Comparison of ENCODE assay signal across 1 cellular context in genomic region chr12:26937863-26938659, GRCh38.
TF ChIP-seq lines count a peak whose summit lies in the region.

Gene FGFR1OP2, plus strand, starts transcription at chr12:26938470. Its CDS starts 15,689 bp downstream, at chr12:26954159.
Gene INTS13, minus strand, starts transcription at chr12:26937981. Its CDS starts 1,178 bp downstream, at chr12:26936803.

TF ChIP-seq in HepG2, 621 proteins besides CTCF, POLR2A, EP300 and RAD21 (continued from another document and continues in another):
- TF ChIP-seq ZNF646 (CRISPR knock-in tag; IDR thresholded peaks at IDR 0.05) (no peak), ZBTB38 (CRISPR knock-in tag; IDR thresholded peaks at IDR 0.05) (no peak), CENPX (CRISPR knock-in tag; IDR thresholded peaks at IDR 0.05) (no peak), ZNF24 (IDR thresholded peaks at IDR 0.05) (0 out of 2 replicates have a peak, but pooled peaks have one; percentile 11), NRL (CRISPR knock-in tag; IDR thresholded peaks at IDR 0.05; ENCODE audit: borderline replicate concordance) (peak; percentile 55), REXO4 (CRISPR knock-in tag; IDR thresholded peaks at IDR 0.05; ENCODE audit: borderline replicate concordance) (no peak), ZNF839 (CRISPR knock-in tag; IDR thresholded peaks at IDR 0.05; ENCODE audit: borderline replicate concordance) (no peak), CBX2 (IDR thresholded peaks at IDR 0.05; ENCODE audit: low read depth, low read length) (no peak), CBX2 (CRISPR knock-in tag; IDR thresholded peaks at IDR 0.05; ENCODE audit: low read depth) (no peak), CERS6 (CRISPR knock-in tag; IDR thresholded peaks at IDR 0.05) (no peak), ZNF619 (CRISPR knock-in tag; IDR thresholded peaks at IDR 0.05) (no peak), DMTF1 (CRISPR knock-in tag; IDR thresholded peaks at IDR 0.05) (no peak), SRSF9 (IDR thresholded peaks at IDR 0.05; ENCODE audit: borderline replicate concordance, insufficient read depth, low read depth, low read length, poor library complexity, severe bottlenecking) (no peak), TBP (CRISPR knock-in tag; IDR thresholded peaks at IDR 0.05) (no peak), RFXAP (CRISPR knock-in tag; IDR thresholded peaks at IDR 0.05; ENCODE audit: borderline replicate concordance) (0 out of 2 replicates have a peak, but pooled peaks have one; percentile 35), ZNF281 (CRISPR knock-in tag; IDR thresholded peaks at IDR 0.05; ENCODE audit: borderline replicate concordance) (peak; percentile 74; the same call in 1 of the 2 replicates), ZNF878 (CRISPR knock-in tag; IDR thresholded peaks at IDR 0.05) (no peak), KMT2B (CRISPR knock-in tag; IDR thresholded peaks at IDR 0.05) (peak; percentile 89), ZNF10 (CRISPR knock-in tag; IDR thresholded peaks at IDR 0.05; ENCODE audit: borderline replicate concordance, low read depth) (no peak), ZNF430 (CRISPR knock-in tag; IDR thresholded peaks at IDR 0.05) (peak; percentile 58; the same call in 1 of the 2 replicates), RBM39 (IDR thresholded peaks at IDR 0.05; ENCODE audit: low read depth, low read length, poor library complexity, severe bottlenecking) (no peak), RFX1 (IDR thresholded peaks at IDR 0.05) (no peak), SALL2 (CRISPR knock-in tag; IDR thresholded peaks at IDR 0.05) (peak; percentile 87), PPARG (CRISPR knock-in tag; conservative IDR thresholded peaks at IDR 0.05) (no peak), HNF1B (CRISPR knock-in tag; IDR thresholded peaks at IDR 0.05) (peak; percentile 53), BATF2 (CRISPR knock-in tag; IDR thresholded peaks at IDR 0.05) (no peak), SAP130 (CRISPR knock-in tag; IDR thresholded peaks at IDR 0.05; ENCODE audit: low read depth) (peak; percentile 73), ZNF501 (CRISPR knock-in tag; IDR thresholded peaks at IDR 0.05) (peak; percentile 86), ZNF264 (CRISPR knock-in tag; IDR thresholded peaks at IDR 0.05) (peak; percentile 31; the same call in 1 of the 2 replicates), YEATS4 (CRISPR knock-in tag; IDR thresholded peaks at IDR 0.05; ENCODE audit: borderline replicate concordance) (peak; percentile 51; the same call in 1 of the 2 replicates), ZNF564 (CRISPR knock-in tag; IDR thresholded peaks at IDR 0.05) (peak; percentile 64; the same call in 1 of the 2 replicates), MEIS1 (CRISPR knock-in tag; IDR thresholded peaks at IDR 0.05; ENCODE audit: borderline replicate concordance) (peak; percentile 72; the same call in 1 of the 2 replicates), HES4 (CRISPR knock-in tag; IDR thresholded peaks at IDR 0.05; ENCODE audit: borderline replicate concordance) (0 out of 2 replicates have a peak, but pooled peaks have one; percentile 29), NFE2 (CRISPR knock-in tag; IDR thresholded peaks at IDR 0.05) (no peak), MAFK (conservative IDR thresholded peaks at IDR 0.05 in 1 of 2, IDR thresholded peaks at IDR 0.05 in 1 of 2; ENCODE audit: low read length in 2 of 2) (0 out of 4 replicates have a peak, but pooled peaks of 1 of the 2 experiments have one; percentile 12), PCBP2 (optimal IDR thresholded peaks at IDR 0.05; ENCODE audit: low read depth, low read length, poor library complexity, severe bottlenecking) (no peak), MTA3 (CRISPR knock-in tag; IDR thresholded peaks at IDR 0.05) (no peak)
- TF ChIP-seq, protein P1, sequence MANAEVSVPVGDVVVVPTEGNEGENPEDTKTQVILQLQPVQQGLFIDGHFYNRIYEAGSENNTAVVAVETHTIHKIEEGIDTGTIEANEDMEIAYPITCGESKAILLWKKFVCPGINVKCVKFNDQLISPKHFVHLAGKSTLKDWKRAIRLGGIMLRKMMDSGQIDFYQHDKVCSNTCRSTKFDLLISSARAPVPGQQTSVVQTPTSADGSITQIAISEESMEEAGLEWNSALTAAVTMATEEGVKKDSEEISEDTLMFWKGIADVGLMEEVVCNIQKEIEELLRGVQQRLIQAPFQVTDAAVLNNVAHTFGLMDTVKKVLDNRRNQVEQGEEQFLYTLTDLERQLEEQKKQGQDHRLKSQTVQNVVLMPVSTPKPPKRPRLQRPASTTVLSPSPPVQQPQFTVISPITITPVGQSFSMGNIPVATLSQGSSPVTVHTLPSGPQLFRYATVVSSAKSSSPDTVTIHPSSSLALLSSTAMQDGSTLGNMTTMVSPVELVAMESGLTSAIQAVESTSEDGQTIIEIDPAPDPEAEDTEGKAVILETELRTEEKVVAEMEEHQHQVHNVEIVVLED (CRISPR knock-in tag; IDR thresholded peaks at IDR 0.05; ENCODE audit: borderline replicate concordance) = no peak; the same call in 1 of the 2 replicates
- TF ChIP-seq, protein P2, sequence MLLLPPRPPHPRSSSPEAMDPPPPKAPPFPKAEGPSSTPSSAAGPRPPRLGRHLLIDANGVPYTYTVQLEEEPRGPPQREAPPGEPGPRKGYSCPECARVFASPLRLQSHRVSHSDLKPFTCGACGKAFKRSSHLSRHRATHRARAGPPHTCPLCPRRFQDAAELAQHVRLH (CRISPR knock-in tag; IDR thresholded peaks at IDR 0.05; ENCODE audit: borderline replicate concordance, low read depth) = peak; percentile 85; the same call in 1 of the 2 replicates
- TF ChIP-seq, protein P3, sequence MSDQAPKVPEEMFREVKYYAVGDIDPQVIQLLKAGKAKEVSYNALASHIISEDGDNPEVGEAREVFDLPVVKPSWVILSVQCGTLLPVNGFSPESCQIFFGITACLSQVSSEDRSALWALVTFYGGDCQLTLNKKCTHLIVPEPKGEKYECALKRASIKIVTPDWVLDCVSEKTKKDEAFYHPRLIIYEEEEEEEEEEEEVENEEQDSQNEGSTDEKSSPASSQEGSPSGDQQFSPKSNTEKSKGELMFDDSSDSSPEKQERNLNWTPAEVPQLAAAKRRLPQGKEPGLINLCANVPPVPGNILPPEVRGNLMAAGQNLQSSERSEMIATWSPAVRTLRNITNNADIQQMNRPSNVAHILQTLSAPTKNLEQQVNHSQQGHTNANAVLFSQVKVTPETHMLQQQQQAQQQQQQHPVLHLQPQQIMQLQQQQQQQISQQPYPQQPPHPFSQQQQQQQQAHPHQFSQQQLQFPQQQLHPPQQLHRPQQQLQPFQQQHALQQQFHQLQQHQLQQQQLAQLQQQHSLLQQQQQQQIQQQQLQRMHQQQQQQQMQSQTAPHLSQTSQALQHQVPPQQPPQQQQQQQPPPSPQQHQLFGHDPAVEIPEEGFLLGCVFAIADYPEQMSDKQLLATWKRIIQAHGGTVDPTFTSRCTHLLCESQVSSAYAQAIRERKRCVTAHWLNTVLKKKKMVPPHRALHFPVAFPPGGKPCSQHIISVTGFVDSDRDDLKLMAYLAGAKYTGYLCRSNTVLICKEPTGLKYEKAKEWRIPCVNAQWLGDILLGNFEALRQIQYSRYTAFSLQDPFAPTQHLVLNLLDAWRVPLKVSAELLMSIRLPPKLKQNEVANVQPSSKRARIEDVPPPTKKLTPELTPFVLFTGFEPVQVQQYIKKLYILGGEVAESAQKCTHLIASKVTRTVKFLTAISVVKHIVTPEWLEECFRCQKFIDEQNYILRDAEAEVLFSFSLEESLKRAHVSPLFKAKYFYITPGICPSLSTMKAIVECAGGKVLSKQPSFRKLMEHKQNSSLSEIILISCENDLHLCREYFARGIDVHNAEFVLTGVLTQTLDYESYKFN (CRISPR knock-in tag; conservative IDR thresholded peaks at IDR 0.05) = peak; percentile 38; the same call in 1 of the 2 replicates
